In the genomic region with DNA sequence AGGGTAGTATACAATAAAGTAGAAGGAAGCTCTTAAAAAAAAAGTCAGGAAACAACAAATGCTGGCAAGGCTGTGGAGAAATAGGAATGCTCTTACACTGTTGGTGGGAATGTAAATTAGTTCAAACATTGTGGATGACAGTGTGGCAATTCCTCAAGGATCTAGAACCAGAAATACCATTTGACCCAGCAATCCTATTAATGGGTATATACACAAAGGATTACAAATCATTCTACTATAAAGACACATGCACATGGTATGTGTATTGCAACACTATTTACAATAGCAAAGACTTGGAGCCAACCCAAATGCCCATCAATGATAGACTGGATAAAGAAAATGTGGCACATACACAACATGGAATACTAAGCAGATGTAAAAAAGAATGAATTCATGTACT, we compare ENCODE assay signal across 8 cellular contexts.
DNase-seq lines count a peak whose midpoint lies in the region; ATAC-seq and TF ChIP-seq lines count a peak whose summit lies in the region.
"Not testable (repeated sequence)": the region's sequence is repeated elsewhere in the genome, so short reads cannot be mapped to it uniquely, and the experiment has no call there.

No MANE protein-coding gene starts in this region.

- H3K9me2 ChIP-seq in PC-3 (replicated peaks; ENCODE audit: low read length) = not testable (repeated sequence)

- H3K4me1 Mint-ChIP-seq in MCF 10A (ENCODE audit: insufficient read depth, unreplicated experiment) = not testable (repeated sequence)

- H4K20me1 ChIP-seq in PC-3 (ENCODE audit: low read length) = not testable (repeated sequence)

- not testable (repeated sequence) for H3K79me1 ChIP-seq in mesenchymal stem cell (replicated peaks; ENCODE audit: low read length, poor library complexity, severe bottlenecking)

- H3K23ac ChIP-seq in mesenchymal stem cell (ENCODE audit: low read length in 2 of 2) = not testable (repeated sequence)

- not testable (repeated sequence) for H3K36me3 Mint-ChIP-seq in MCF 10A (ENCODE audit: insufficient read depth, unreplicated experiment)

- not testable (repeated sequence) for H3K79me2 ChIP-seq in PC-3 (ENCODE audit: low read length)

- not testable (repeated sequence) for H3K4me3 Mint-ChIP-seq in MCF 10A (ENCODE audit: unreplicated experiment)

- not testable (repeated sequence) for H3F3A ChIP-seq in PC-3 (ENCODE audit: low read length, unreplicated experiment)

- not testable (repeated sequence) for H3K27me3 ChIP-seq in PC-3 (ENCODE audit: low read length); foreskin keratinocyte; mesenchymal stem cell (ENCODE audit: control insufficient read depth in 1 of 2, insufficient read depth in 1 of 2, low read length in 2 of 2)

- DNase-seq in EH (ENCODE audit: low read depth) (peak; percentile 63), ELR (ENCODE audit: low read depth) (peak; percentile 5), PC-3 (peak; percentile 69), MCF 10A (ENCODE audit: unreplicated experiment) (peak; percentile 2), epithelial cell of esophagus (ENCODE audit: low read depth) (peak; percentile 24), fibroblast of pulmonary artery (ENCODE audit: low read depth) (peak; percentile 9), foreskin keratinocyte (peak; percentile 28 to 59), mesenchymal stem cell (peak; percentile 2)

- not testable (repeated sequence) for H2BK5ac ChIP-seq in mesenchymal stem cell (ENCODE audit: low read depth, low read length, poor library complexity, severe bottlenecking)

- H3K9ac ChIP-seq in PC-3 (ENCODE audit: low read length); mesenchymal stem cell (ENCODE audit: low read length): not testable (repeated sequence)

- intact Hi-C loops in PC-3 (cut with micrococcal nuclease); MCF 10A (cut with micrococcal nuclease): not testable (repeated sequence)

- not testable (repeated sequence) for H3K9me3 ChIP-seq in PC-3 (ENCODE audit: low read length); mesenchymal stem cell (ENCODE audit: control insufficient read depth, low read length)

- not testable (repeated sequence) for H3K36me3 ChIP-seq in PC-3 (ENCODE audit: low read depth, low read length); mesenchymal stem cell (ENCODE audit: control insufficient read depth in 1 of 2, insufficient read depth in 2 of 2, low read depth in 1 of 2, low read length in 2 of 2)

- H2BK15ac ChIP-seq in mesenchymal stem cell (ENCODE audit: low read depth, poor library complexity, severe bottlenecking) = not testable (repeated sequence)

- CTCF ChIA-PET in PC-3 (lab: Charles Lee); MCF 10A (lab: Yijun Ruan, JAX): not testable (repeated sequence)

- not testable (repeated sequence) for ATAC-seq in PC-3, foreskin keratinocyte

- not testable (repeated sequence) for H3K18ac ChIP-seq in mesenchymal stem cell (ENCODE audit: low read depth in 1 of 2, low read length in 2 of 2)

- not testable (repeated sequence) for H3K27ac ChIP-seq in PC-3 (ENCODE audit: low read length); foreskin keratinocyte; mesenchymal stem cell (ENCODE audit: low read length, poor library complexity, severe bottlenecking)

- not testable (repeated sequence) for H3K27me3 Mint-ChIP-seq in MCF 10A (ENCODE audit: insufficient read depth, unreplicated experiment)

- not testable (repeated sequence) for BruUV-seq in PC-3 (replicated peaks; lab: Mats Ljungman, UMichigan); MCF 10A (replicated peaks; lab: Mats Ljungman, UMichigan)

- POLR2A ChIA-PET in PC-3 (lab: Charles Lee; ENCODE audit: unreplicated experiment); MCF 10A (lab: Yijun Ruan, JAX): not testable (repeated sequence)

- H2BK12ac ChIP-seq in mesenchymal stem cell (ENCODE audit: low read length in 2 of 2) = not testable (repeated sequence)

- H3K4me3 ChIP-seq in PC-3 (ENCODE audit: low read length); epithelial cell of esophagus (ENCODE audit: low read length); fibroblast of pulmonary artery (replicated peaks; ENCODE audit: low read depth, low read length); mesenchymal stem cell (ENCODE audit: insufficient read depth in 1 of 2, low read depth in 1 of 2, low read length in 2 of 2): not testable (repeated sequence)

- H3K4ac ChIP-seq in mesenchymal stem cell (ENCODE audit: low read depth in 1 of 2, low read length in 2 of 2) = not testable (repeated sequence)

- not testable (repeated sequence) for TF ChIP-seq CTCF in PC-3 (conservative IDR thresholded peaks at IDR 0.05; ENCODE audit: low read depth, low read length); MCF 10A (IDR thresholded peaks at IDR 0.05; ENCODE audit: unreplicated experiment); epithelial cell of esophagus (IDR thresholded peaks at IDR 0.05; ENCODE audit: insufficient read depth, low read depth, low read length, missing control alignments); fibroblast of pulmonary artery (IDR thresholded peaks at IDR 0.05; ENCODE audit: low read length, missing control alignments); foreskin keratinocyte (conservative IDR thresholded peaks at IDR 0.05)

- not testable (repeated sequence) for H3K27ac Mint-ChIP-seq in MCF 10A (ENCODE audit: low read depth, unreplicated experiment)

- H3K4me1 ChIP-seq in PC-3 (ENCODE audit: insufficient read depth, low read length); foreskin keratinocyte; mesenchymal stem cell (ENCODE audit: control insufficient read depth, insufficient read depth, low read depth, low read length): not testable (repeated sequence)

- H4K8ac ChIP-seq in mesenchymal stem cell (ENCODE audit: low read length) = not testable (repeated sequence)

- not testable (repeated sequence) for H4K91ac ChIP-seq in mesenchymal stem cell (ENCODE audit: low read length)

- H2AFZ ChIP-seq in PC-3 (ENCODE audit: low read length); mesenchymal stem cell (ENCODE audit: low read depth, low read length): not testable (repeated sequence)

- not testable (repeated sequence) for H2AK5ac ChIP-seq in mesenchymal stem cell (ENCODE audit: low read length, severe bottlenecking)

- not testable (repeated sequence) for H3K9me3 Mint-ChIP-seq in MCF 10A (ENCODE audit: unreplicated experiment)

- not testable (repeated sequence) for H2BK120ac ChIP-seq in mesenchymal stem cell (ENCODE audit: low read depth, low read length)

- not testable (repeated sequence) for H3K4me2 ChIP-seq in PC-3 (ENCODE audit: low read length); mesenchymal stem cell (ENCODE audit: low read length, poor library complexity, severe bottlenecking)

- H3K14ac ChIP-seq in mesenchymal stem cell (ENCODE audit: low read length in 2 of 2) = not testable (repeated sequence)

Comparison
In these comparisons a context has a peak if more than half of its experiments do, and no peak if none do; other contexts are left out.
1. DNase-seq: peak in every context shown above with its lines; median percentile 69 in PC-3; 63 in EH; 44 in foreskin keratinocyte; 24 in epithelial cell of esophagus; 9 in fibroblast of pulmonary artery; 5 in ELR; 2 in MCF 10A; 2 in mesenchymal stem cell.